ENCODE assay signal across 16 cellular contexts in the genomic region with DNA sequence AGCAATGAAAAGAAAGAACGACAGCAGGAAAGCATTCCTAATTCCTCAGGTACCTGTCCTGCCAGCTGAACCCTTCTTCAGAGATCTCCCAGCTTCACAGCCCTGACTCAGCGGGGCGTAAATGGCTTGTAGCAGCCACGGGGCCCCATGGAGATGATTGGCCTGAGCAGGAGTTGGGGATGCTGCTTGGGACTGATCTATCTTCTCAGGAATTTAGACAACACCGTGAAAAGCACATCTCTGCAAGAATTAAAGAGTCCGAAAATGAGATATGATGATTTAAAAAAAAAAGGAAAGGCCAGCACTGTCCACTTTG.
"Had no signal": no experiment of that assay in that cellular context is flagged by ENCODE, and none has a peak within 500 bp of the region (broad histone marks: within the 10 kb centered on the region; RNA-seq: fewer than 3 reads in every experiment).

No MANE protein-coding gene starts in this region.

- H3K9me3 ChIP-seq: colonic mucosa, esophagus muscularis mucosa, transverse colon had no signal

- H3K4me1 ChIP-seq: colonic mucosa, transverse colon had no signal

- ATAC-seq: stimulated activated naive B cell treated with anti-CD40 and anti-IgM and Interleukin-4, amounts not matched to agents 10 μg/mL and 1 μg/mL and 100 μg/mL, for 72 hours had no signal

- H3K27ac ChIP-seq: colonic mucosa, esophagus muscularis mucosa, SK-N-MC, skin epidermis, transverse colon had no signal

- DNase-seq: activated CD4-positive, alpha-beta T cell treated with anti-CD3 and anti-CD28 coated beads, Interleukin-2, amount 50 U/mL, for 48 hours; activated CD4-positive, CD25-positive, alpha-beta regulatory T cell treated with anti-CD3 and anti-CD28 coated beads, Interleukin-2, amount 50 U/mL, for 72 hours; activated naive CD4-positive, alpha-beta T cell treated with anti-CD3 and anti-CD28 coated beads for 36 hours; activated T-cell treated with anti-CD3 and anti-CD28 coated beads, Interleukin-2, amount 50 U/mL, for 1 hour; caudate nucleus; colonic mucosa; hippocampal formation; immature natural killer cell; naive B cell; stimulated activated CD4-positive, alpha-beta T cell treated with anti-CD3 and anti-CD28 coated beads, Interleukin-15, amount 100 ng/mL, for 24 hours; stimulated activated CD4-positive, alpha-beta T cell treated with anti-CD3 and anti-CD28 coated beads, Interleukin-4, amount 100 ng/mL, for 1 hour; stimulated activated naive B cell treated with anti-CD40 and anti-IgM and Interleukin-4, amounts not matched to agents 10 μg/mL and 1 μg/mL and 100 μg/mL, for 72 hours; transverse colon had no signal

- H3K4me3 ChIP-seq: colonic mucosa, esophagus muscularis mucosa, SK-N-MC, skin epidermis, transverse colon had no signal

- H3K36me3 ChIP-seq: colonic mucosa, esophagus muscularis mucosa, transverse colon had no signal

- H3K27me3 ChIP-seq: colonic mucosa, esophagus muscularis mucosa had no signal
